ENCODE assay signal across 8 cellular contexts in the genomic region with DNA sequence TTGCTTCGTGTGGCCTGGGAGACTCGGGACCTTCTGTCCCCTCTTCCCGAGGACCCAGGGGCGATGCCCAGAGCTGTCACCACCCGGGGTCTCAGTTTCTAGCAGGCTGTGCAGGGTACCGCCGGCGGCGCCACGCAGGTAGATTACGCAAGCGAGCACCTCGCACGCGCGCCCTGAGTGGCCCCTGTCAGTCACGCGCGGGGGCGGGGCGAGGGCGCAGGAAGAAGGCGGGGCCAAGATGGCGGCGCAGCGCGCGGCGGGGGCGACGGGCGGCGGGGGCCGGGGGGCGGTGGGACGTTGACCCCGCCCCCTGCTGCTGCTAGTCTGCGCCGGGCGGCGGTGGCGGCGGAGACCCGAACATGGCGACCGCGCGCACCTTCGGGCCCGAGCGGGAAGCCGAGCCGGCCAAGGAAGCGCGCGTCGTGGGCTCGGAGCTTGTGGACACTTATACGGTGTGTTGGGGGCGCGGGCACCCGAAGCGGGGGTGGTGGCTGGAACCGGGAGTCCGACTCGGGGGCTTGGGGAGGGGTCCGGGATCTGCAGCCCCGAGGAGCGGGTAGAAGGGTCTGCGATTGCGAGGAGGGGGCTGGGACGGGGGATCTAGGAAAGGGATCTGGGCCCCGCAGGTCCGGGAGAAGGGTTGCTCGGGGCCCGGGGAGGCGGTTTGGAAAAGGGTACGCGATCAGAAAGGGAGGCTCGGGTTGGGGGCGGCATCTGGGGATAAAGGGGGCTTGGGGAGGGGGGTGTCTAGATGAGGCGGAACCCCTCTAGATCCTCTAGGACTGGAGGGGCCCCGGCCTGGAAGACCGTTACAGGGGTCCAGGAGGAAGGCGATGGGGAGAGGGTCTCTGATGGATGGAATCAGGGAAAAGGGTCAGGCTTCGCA. TPM values are rescaled to one million over a fixed set of nuclear protein-coding genes. Genes with fewer than 3 reads are reported as not detected.
DNase-seq lines count a peak whose midpoint lies in the region; ATAC-seq, FAIRE-seq and TF ChIP-seq lines count a peak whose summit lies in the region.

A gene (plus strand): TSS at position 322 of the 886 bp plus-strand sequence. CDS start 38 bp downstream, at position 360.

- no peak for TF ChIP-seq RAD21 in A549 (conservative IDR thresholded peaks at IDR 0.05 in 1 of 2, IDR thresholded peaks at IDR 0.05 in 1 of 2)

- 16% methylated on average over 6 of the region's 86 CpGs for WGBS in A549 (ENCODE audit: missing lambda C conversion rate)

- peaks cover 16% of the 10 kb centered on the region for H3K4me1 ChIP-seq in A549

- CTCF ChIA-PET in A549 (lab: Yijun Ruan, JAX): interaction anchor here (2.0 to 3.0 kb wide), 2 partner anchors 8 to 16 kb away, joined by 17 to 19 read pairs; no protein-coding TSS in a partner anchor

- no peaks in the 10 kb centered on the region for H3K9me3 ChIP-seq in A549

- ATAC-seq in A549 (peak; percentile 57 to 77), GM18517 (IDR thresholded peaks at IDR 0.05; ENCODE audit: unreplicated experiment) (peak; percentile 63), HG03039 (IDR thresholded peaks at IDR 0.05; ENCODE audit: unreplicated experiment) (peak; percentile 64)

- no peak for FAIRE-seq in A549 (lab: Jason Lieb, UNC)

- H3K4me2 ChIP-seq in A549: peak within 1 kb of the TSS; percentile 92

- peak; percentile 75 for TF ChIP-seq POLR2A in A549 (IDR thresholded peaks at IDR 0.05; ENCODE audit: low read length)

- peak; percentile 60 to 68 for DNase-seq in A549 (ENCODE audit: low read depth in 1 of 2, low spot score in 1 of 2)
- DNase-seq in NCI-H510A (lab: John Stamatoyannopoulos, UW): peak; percentile 47
- peak; percentile 97 to 98 for DNase-seq in activated CD4-positive, alpha-beta T cell treated with anti-CD3 and anti-CD28 coated beads for 4 hours
- peak; percentile 95 for DNase-seq in left kidney (ENCODE audit: low read depth, low spot score)
- peak; percentile 98 for DNase-seq in stimulated activated CD4-positive, alpha-beta T cell treated with anti-CD3 and anti-CD28 coated beads, Interleukin-2, amount 100 ng/mL, for 24 hours

- H3K4me3 ChIP-seq in A549: peak within 1 kb of the TSS; percentile 66

- POLR2A ChIA-PET in A549 (lab: Yijun Ruan, JAX): no interaction called here

- H3K27ac ChIP-seq in A549: peak within 1 kb of the TSS; percentile 84 to 99
- H3K27ac ChIP-seq in cingulate gyrus (ENCODE audit: low read depth, low read length): peak within 1 kb of the TSS; percentile 98

- TF ChIP-seq EP300 in A549 (IDR thresholded peaks at IDR 0.05): no peak

- TF ChIP-seq CTCF in A549 (IDR thresholded peaks at IDR 0.05): no peak

TF ChIP-seq in A549, 52 proteins besides CTCF, POLR2A, EP300 and RAD21:
- no peak for TF ChIP-seq HOXB13 (CRISPR knock-in tag; IDR thresholded peaks at IDR 0.05; ENCODE audit: low read depth)
- TF ChIP-seq, protein P1, sequence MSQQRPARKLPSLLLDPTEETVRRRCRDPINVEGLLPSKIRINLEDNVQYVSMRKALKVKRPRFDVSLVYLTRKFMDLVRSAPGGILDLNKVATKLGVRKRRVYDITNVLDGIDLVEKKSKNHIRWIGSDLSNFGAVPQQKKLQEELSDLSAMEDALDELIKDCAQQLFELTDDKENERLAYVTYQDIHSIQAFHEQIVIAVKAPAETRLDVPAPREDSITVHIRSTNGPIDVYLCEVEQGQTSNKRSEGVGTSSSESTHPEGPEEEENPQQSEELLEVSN (IDR thresholded peaks at IDR 0.05; ENCODE audit: borderline replicate concordance, low read depth): no peak
- TF ChIP-seq, protein P2, sequence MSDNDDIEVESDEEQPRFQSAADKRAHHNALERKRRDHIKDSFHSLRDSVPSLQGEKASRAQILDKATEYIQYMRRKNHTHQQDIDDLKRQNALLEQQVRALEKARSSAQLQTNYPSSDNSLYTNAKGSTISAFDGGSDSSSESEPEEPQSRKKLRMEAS (IDR thresholded peaks at IDR 0.05): peak; percentile 67
- no peak for TF ChIP-seq FOSL2 (IDR thresholded peaks at IDR 0.05)
- TF ChIP-seq FOSL2 (CRISPR knock-in tag; IDR thresholded peaks at IDR 0.05): no peak
- TF ChIP-seq BHLHE40 (IDR thresholded peaks at IDR 0.05; ENCODE audit: low read depth, low read length): peak; percentile 46; the same call in 1 of the 2 replicates
- TF ChIP-seq JUN (IDR thresholded peaks at IDR 0.05): peak in 1 of 2 experiments; percentile 68; a peak in 2 of 5 replicates
- TF ChIP-seq, protein P3, sequence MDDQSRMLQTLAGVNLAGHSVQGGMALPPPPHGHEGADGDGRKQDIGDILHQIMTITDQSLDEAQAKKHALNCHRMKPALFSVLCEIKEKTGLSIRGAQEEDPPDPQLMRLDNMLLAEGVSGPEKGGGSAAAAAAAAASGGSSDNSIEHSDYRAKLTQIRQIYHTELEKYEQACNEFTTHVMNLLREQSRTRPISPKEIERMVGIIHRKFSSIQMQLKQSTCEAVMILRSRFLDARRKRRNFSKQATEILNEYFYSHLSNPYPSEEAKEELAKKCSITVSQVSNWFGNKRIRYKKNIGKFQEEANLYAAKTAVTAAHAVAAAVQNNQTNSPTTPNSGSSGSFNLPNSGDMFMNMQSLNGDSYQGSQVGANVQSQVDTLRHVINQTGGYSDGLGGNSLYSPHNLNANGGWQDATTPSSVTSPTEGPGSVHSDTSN (IDR thresholded peaks at IDR 0.05): peak; percentile 87
- peak; percentile 76 to 96 for TF ChIP-seq CEBPB (IDR thresholded peaks at IDR 0.05)
- TF ChIP-seq, protein P4, sequence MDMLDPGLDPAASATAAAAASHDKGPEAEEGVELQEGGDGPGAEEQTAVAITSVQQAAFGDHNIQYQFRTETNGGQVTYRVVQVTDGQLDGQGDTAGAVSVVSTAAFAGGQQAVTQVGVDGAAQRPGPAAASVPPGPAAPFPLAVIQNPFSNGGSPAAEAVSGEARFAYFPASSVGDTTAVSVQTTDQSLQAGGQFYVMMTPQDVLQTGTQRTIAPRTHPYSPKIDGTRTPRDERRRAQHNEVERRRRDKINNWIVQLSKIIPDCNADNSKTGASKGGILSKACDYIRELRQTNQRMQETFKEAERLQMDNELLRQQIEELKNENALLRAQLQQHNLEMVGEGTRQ (IDR thresholded peaks at IDR 0.05): peak; percentile 62
- TF ChIP-seq MYC (IDR thresholded peaks at IDR 0.05; ENCODE audit: borderline replicate concordance, low read length): 0 out of 2 replicates have a peak, but pooled peaks have one; percentile 37
- TF ChIP-seq PHF8 (IDR thresholded peaks at IDR 0.05; ENCODE audit: borderline replicate concordance, low read depth): peak; percentile 72
- no peak for TF ChIP-seq HDAC2 (IDR thresholded peaks at IDR 0.05)

RNA-seq across cellular contexts. Expression of the gene that starts here (rescaled TPM):
- polyA plus RNA-seq in A549 (2011; rRNA removed): 17.3 and 19.2 TPM in 2 replicates
- polyA plus RNA-seq in A549 (2012; cell fraction: cytosol; rRNA removed): 19.5 and 23.6 TPM in 2 replicates
- polyA plus RNA-seq in A549 (2012; cell fraction: nucleus; rRNA removed): 121 and 146 TPM in 2 replicates
- 17.8 to 19.8 TPM (median 18.2 TPM) in 3 replicates for polyA plus RNA-seq in A549 (2017; fragmentation: RNase III; extraction: RNeasy Plus Mini Kit Qiagen cat#74134 plus additional on column Dnase treatment)
- polyA minus RNA-seq in A549 (2011; rRNA and poly(A)+ RNA removed): 27.1 and 28.8 TPM in 2 replicates

Comparison
In these comparisons a context has a peak if more than half of its experiments do, and no peak if none do; other contexts are left out.
1. Peak in every context shown above with its lines: DNase-seq, ATAC-seq, H3K4me3 ChIP-seq and H3K27ac ChIP-seq.
2. DNase-seq: peak in every context shown above with its lines; median percentile 98 in stimulated activated CD4-positive, alpha-beta T cell treated with anti-CD3 and anti-CD28 coated beads, Interleukin-2, amount 100 ng/mL, for 24 hours; 98 in activated CD4-positive, alpha-beta T cell treated with anti-CD3 and anti-CD28 coated beads for 4 hours; 95 in left kidney; 64 in A549; 47 in NCI-H510A.